3 cellular contexts compared by ENCODE assay signal in the genomic region with DNA sequence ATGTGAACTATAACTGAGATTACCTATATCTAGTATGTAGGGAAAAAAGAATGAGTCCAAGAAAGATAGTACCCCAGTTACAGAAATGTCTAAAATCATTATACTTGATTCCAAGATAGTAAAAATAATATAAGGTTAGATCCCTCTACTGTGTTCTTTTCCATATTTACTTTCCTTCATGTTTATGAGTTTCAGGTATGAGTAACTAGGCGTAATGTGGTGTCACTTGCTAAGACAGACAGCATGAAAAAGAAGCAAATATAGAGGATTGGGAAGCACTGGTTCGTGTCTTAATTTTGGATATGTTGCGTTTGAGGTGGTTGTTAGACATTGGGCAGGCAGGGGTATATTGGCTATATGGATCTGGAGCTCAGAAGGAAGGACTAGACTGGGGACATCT.
"Had no signal": no experiment of that assay in that cellular context is flagged by ENCODE, and none has a peak within 500 bp of the region (broad histone marks: within the 10 kb centered on the region; RNA-seq: fewer than 3 reads in every experiment).

No MANE protein-coding gene starts in this region.

- DNase-seq: GDM1, GF-D8 had no signal

- ATAC-seq: GM12878 had no signal

- H3K4me3 ChIP-seq: GM12878 had no signal
